In genomic region chr18:3830604-3831003, GRCh38 we compare ENCODE assay signal across 32 cellular contexts.
"Had no signal": no experiment of that assay in that cellular context is flagged by ENCODE, and none has a peak within 500 bp of the region (broad histone marks: within the 10 kb centered on the region; RNA-seq: fewer than 3 reads in every experiment).

No MANE protein-coding gene starts in this region.

- H3K4me3 ChIP-seq: body of pancreas, breast epithelium, cardiac muscle cell, colonic mucosa, heart left ventricle had no signal

- H3K4me3 Mint-ChIP-seq: activated B cell treated with CpG ODN at 0.5 μM for 24 hours; activated CD8-positive, alpha-beta T cell treated with anti-CD3 and anti-CD28 coated beads for 36 hours; activated naive CD4-positive, alpha-beta T cell treated with anti-CD3 and anti-CD28 coated beads, Interleukin-2, amount 10 ng/mL, durations not matched to agents 7 days and 5 days; activated naive CD8-positive, alpha-beta T cell treated with anti-CD3 and anti-CD28 coated beads, Interleukin-2, amount 10 ng/mL, durations not matched to agents 7 days and 5 days; activated T-cell treated with anti-CD3 and anti-CD28 coated beads, Interleukin-2, amount 50 U/mL, for 4 hours; activated T-helper 17 cell treated with anti-CD3 and anti-CD28 coated beads, Interleukin-2, amount 50 U/mL, for 72 hours; T-helper 17 cell; T-helper 2 cell treated with Interferon-gamma antibody and Interleukin-4, amounts not matched to agents 5 μg/mL and 100 μg/mL, for 36 hours had no signal

- H3K9me3 Mint-ChIP-seq: activated CD8-positive, alpha-beta T cell treated with anti-CD3 and anti-CD28 coated beads for 36 hours; activated naive CD4-positive, alpha-beta T cell treated with anti-CD3 and anti-CD28 coated beads, Interleukin-2, amount 10 ng/mL, durations not matched to agents 7 days and 5 days; activated naive CD8-positive, alpha-beta T cell treated with anti-CD3 and anti-CD28 coated beads, Interleukin-2, amount 10 ng/mL, durations not matched to agents 7 days and 5 days; activated T-cell treated with anti-CD3 and anti-CD28 coated beads, Interleukin-2, amount 50 U/mL, for 4 hours; activated T-helper 17 cell treated with anti-CD3 and anti-CD28 coated beads, Interleukin-2, amount 50 U/mL, for 72 hours; T-helper 2 cell treated with Interferon-gamma antibody and Interleukin-4, amounts not matched to agents 5 μg/mL and 100 μg/mL, for 36 hours had no signal

- FAIRE-seq: endometrium, endothelial cell of umbilical vein, frontal cortex had no signal

- H3K9me3 ChIP-seq: body of pancreas, breast epithelium, colonic mucosa had no signal

- H3K27me3 Mint-ChIP-seq: activated naive CD4-positive, alpha-beta T cell treated with anti-CD3 and anti-CD28 coated beads, Interleukin-2, amount 10 ng/mL, durations not matched to agents 7 days and 5 days had no signal

- H3K27me3 ChIP-seq: body of pancreas, breast epithelium, cardiac muscle cell, colonic mucosa, heart left ventricle had no signal

- H3K4me1 Mint-ChIP-seq: activated B cell treated with CpG ODN at 0.5 μM for 24 hours; activated naive CD4-positive, alpha-beta T cell treated with anti-CD3 and anti-CD28 coated beads, Interleukin-2, amount 10 ng/mL, durations not matched to agents 7 days and 5 days; activated naive CD8-positive, alpha-beta T cell treated with anti-CD3 and anti-CD28 coated beads, Interleukin-2, amount 10 ng/mL, durations not matched to agents 7 days and 5 days; activated T-helper 17 cell treated with anti-CD3 and anti-CD28 coated beads, Interleukin-2, amount 50 U/mL, for 72 hours; T-helper 17 cell had no signal

- H3K27ac ChIP-seq: body of pancreas, breast epithelium, cardiac muscle cell, colonic mucosa, epithelial cell of prostate, heart left ventricle, WERI-Rb-1 had no signal

- H3K36me3 Mint-ChIP-seq: activated naive CD4-positive, alpha-beta T cell treated with anti-CD3 and anti-CD28 coated beads, Interleukin-2, amount 10 ng/mL, durations not matched to agents 7 days and 5 days; activated naive CD4-positive, alpha-beta T cell treated with anti-CD3 and anti-CD28 coated beads, Interleukin-2, amount 50 U/mL, for 72 hours; activated naive CD8-positive, alpha-beta T cell treated with anti-CD3 and anti-CD28 coated beads, Interleukin-2, amount 10 ng/mL, durations not matched to agents 7 days and 5 days had no signal

- DNase-seq: activated B cell treated with CpG ODN at 0.5 μM for 24 hours; activated CD4-positive, alpha-beta T cell treated with anti-CD3 and anti-CD28 coated beads for 48 hours; activated CD4-positive, alpha-beta T cell treated with anti-CD3 and anti-CD28 coated beads, Interleukin-2, amount 50 U/mL, for 1 hour; activated CD4-positive, alpha-beta T cell treated with anti-CD3 and anti-CD28 coated beads, Interleukin-2, amount 50 U/mL, for 48 hours; activated CD8-positive, alpha-beta memory T cell treated with anti-CD3 and anti-CD28 coated beads for 24 hours; activated CD8-positive, alpha-beta T cell treated with anti-CD3 and anti-CD28 coated beads for 36 hours; activated effector memory CD4-positive, alpha-beta T cell treated with Interleukin-2 at 50 U/mL for 16 hours; activated naive CD4-positive, alpha-beta T cell treated with anti-CD3 and anti-CD28 coated beads, Interleukin-2, amount 10 ng/mL, durations not matched to agents 7 days and 5 days; activated naive CD8-positive, alpha-beta T cell treated with anti-CD3 and anti-CD28 coated beads, Interleukin-2, amount 10 ng/mL, durations not matched to agents 7 days and 5 days; activated T-cell treated with anti-CD3 and anti-CD28 coated beads, Interleukin-2, amount 50 U/mL, for 4 hours; anterior cingulate cortex; body of pancreas; central memory CD4-positive, alpha-beta T cell; cerebellar nuclear complex; colonic mucosa; effector CD8-positive, alpha-beta T cell; foreskin fibroblast; heart left ventricle; T-helper 1 cell; T-helper 17 cell; T1000; WERI-Rb-1 had no signal

- H3K27ac Mint-ChIP-seq: activated B cell treated with CpG ODN at 0.5 μM for 24 hours; activated CD8-positive, alpha-beta T cell treated with anti-CD3 and anti-CD28 coated beads for 36 hours; activated naive CD4-positive, alpha-beta T cell treated with anti-CD3 and anti-CD28 coated beads, Interleukin-2, amount 10 ng/mL, durations not matched to agents 7 days and 5 days; activated naive CD4-positive, alpha-beta T cell treated with anti-CD3 and anti-CD28 coated beads, Interleukin-2, amount 50 U/mL, for 72 hours; activated naive CD8-positive, alpha-beta T cell treated with anti-CD3 and anti-CD28 coated beads, Interleukin-2, amount 10 ng/mL, durations not matched to agents 7 days and 5 days; activated T-helper 17 cell treated with anti-CD3 and anti-CD28 coated beads, Interleukin-2, amount 50 U/mL, for 72 hours; T-helper 17 cell; T-helper 2 cell treated with Interferon-gamma antibody and Interleukin-4, amounts not matched to agents 5 μg/mL and 100 μg/mL, for 36 hours had no signal

- ATAC-seq: activated CD4-positive, CD25-positive, alpha-beta regulatory T cell treated with anti-CD3 and anti-CD28 coated beads, Interleukin-2, amount 50 U/mL, for 24 hours; activated CD8-positive, alpha-beta T cell treated with anti-CD3 and anti-CD28 coated beads for 36 hours; activated naive CD4-positive, alpha-beta T cell treated with anti-CD3 and anti-CD28 coated beads, Interleukin-2, amount 50 U/mL, for 72 hours; activated T-cell treated with anti-CD3 and anti-CD28 coated beads, Interleukin-2, amount 50 U/mL, for 4 hours; activated T-helper 17 cell treated with anti-CD3 and anti-CD28 coated beads, Interleukin-2, amount 50 U/mL, for 72 hours; body of pancreas; heart left ventricle; T-helper 17 cell had no signal

- H3K36me3 ChIP-seq: breast epithelium, cardiac muscle cell, colonic mucosa, heart left ventricle, WERI-Rb-1 had no signal

- H3K4me1 ChIP-seq: body of pancreas, breast epithelium, colonic mucosa, heart left ventricle had no signal
